Comparison of ENCODE assay signal across 12 cellular contexts in genomic region chr12:118050972-118051910, GRCh38. TPM values are rescaled to one million over a fixed set of nuclear protein-coding genes. Genes with fewer than 3 reads are reported as not detected.
A peak's percentile ranks its signal among the peaks of the same experiment; 100 is the strongest.
DNase-seq lines count a peak whose midpoint lies in the region; ATAC-seq and TF ChIP-seq lines count a peak whose summit lies in the region.
"Had no signal": no experiment of that assay in that cellular context is flagged by ENCODE, and none has a peak within 500 bp of the region (broad histone marks: within the 10 kb centered on the region; RNA-seq: fewer than 3 reads in every experiment).

No MANE protein-coding gene starts in this region.

- peaks cover 12% of the 10 kb centered on the region for H3K36me3 Mint-ChIP-seq in natural killer cell treated with Interleukin-12 subunit alpha and Interleukin-12 subunit beta and Interleukin-15 and Interleukin-18, amount 100 ng/mL, for 72 hours
- H3K36me3 Mint-ChIP-seq in natural killer cell = peaks cover 7% of the 10 kb centered on the region
- peaks cover 35% of the 10 kb centered on the region for H3K36me3 Mint-ChIP-seq in activated naive CD8-positive, alpha-beta T cell treated with anti-CD3 and anti-CD28 coated beads, Interleukin-2, amount 50 U/mL, for 24 hours (ENCODE audit: low read depth)

- TF ChIP-seq POLR2A in erythroblast (IDR thresholded peaks at IDR 0.05; ENCODE audit: low read length) = no peak

- peaks cover 45% of the 10 kb centered on the region for H3K4me1 ChIP-seq in lower lobe of right lung
- peaks cover 38% of the 10 kb centered on the region for H3K4me1 ChIP-seq in upper lobe of right lung

- H3K4me1 Mint-ChIP-seq in natural killer cell treated with Interleukin-12 subunit alpha and Interleukin-12 subunit beta and Interleukin-15 and Interleukin-18, amount 100 ng/mL, for 72 hours (ENCODE audit: low read depth in 2 of 2) = peaks cover 24 to 33% of the 10 kb centered on the region in 2 donors
- H3K4me1 Mint-ChIP-seq in natural killer cell = peaks cover 8 to 20% of the 10 kb centered on the region in 2 donors
- peaks cover 54% of the 10 kb centered on the region for H3K4me1 Mint-ChIP-seq in activated naive CD8-positive, alpha-beta T cell treated with anti-CD3 and anti-CD28 coated beads, Interleukin-2, amount 50 U/mL, for 24 hours

- H3K4me3 ChIP-seq in lower lobe of right lung = no peak overlapping the region
- H3K4me3 ChIP-seq in upper lobe of right lung = no peak overlapping the region

- no peak for TF ChIP-seq CTCF in natural killer cell (IDR thresholded peaks at IDR 0.05)
- no peak for TF ChIP-seq CTCF in lower lobe of right lung (IDR thresholded peaks at IDR 0.05)
- no peak for TF ChIP-seq CTCF in upper lobe of right lung (IDR thresholded peaks at IDR 0.05)

- ATAC-seq in natural killer cell treated with Interleukin-12 subunit alpha and Interleukin-12 subunit beta and Interleukin-15 and Interleukin-18, amount 100 ng/mL, for 72 hours = peak in 1 of 2 donors; percentile 77
- ATAC-seq in natural killer cell = no peak
- ATAC-seq in activated naive CD8-positive, alpha-beta T cell treated with anti-CD3 and anti-CD28 coated beads, Interleukin-2, amount 50 U/mL, for 24 hours = no peak
- ATAC-seq in lower lobe of right lung = no peak
- ATAC-seq in upper lobe of right lung = no peak

- no peaks in the 10 kb centered on the region for H3K27me3 ChIP-seq in lower lobe of right lung (ENCODE audit: low read depth)
- no peaks in the 10 kb centered on the region for H3K27me3 ChIP-seq in upper lobe of right lung

- DNase-seq in natural killer cell treated with Interleukin-12 subunit alpha and Interleukin-12 subunit beta and Interleukin-15 and Interleukin-18, amount 100 ng/mL, for 72 hours (ENCODE audit: low spot score) = no peak
- DNase-seq in natural killer cell (no peak), lower lobe of right lung (no peak), upper lobe of right lung (no peak), erythroblast (lab: John Stamatoyannopoulos, UW) (no peak), amniotic stem cell (lab: John Stamatoyannopoulos, UW) (no peak), NCI-H1930 (lab: John Stamatoyannopoulos, UW) (no peak)
- DNase-seq in activated naive CD8-positive, alpha-beta T cell treated with anti-CD3 and anti-CD28 coated beads, Interleukin-2, amount 50 U/mL, for 24 hours = no peak
- DNase-seq: activated CD4-positive, CD25-positive, alpha-beta regulatory T cell; CD4-positive, CD25-positive, alpha-beta regulatory T cell; NCI-H510A; SIG-M5 had no signal

- peaks cover 57% of the 10 kb centered on the region for H3K36me3 ChIP-seq in lower lobe of right lung
- peaks cover 49% of the 10 kb centered on the region for H3K36me3 ChIP-seq in upper lobe of right lung

- peak overlapping the region; percentile 24 for H3K4me3 Mint-ChIP-seq in natural killer cell treated with Interleukin-12 subunit alpha and Interleukin-12 subunit beta and Interleukin-15 and Interleukin-18, amount 100 ng/mL, for 72 hours
- H3K4me3 Mint-ChIP-seq in natural killer cell = no peak overlapping the region
- no peak overlapping the region for H3K4me3 Mint-ChIP-seq in activated naive CD8-positive, alpha-beta T cell treated with anti-CD3 and anti-CD28 coated beads, Interleukin-2, amount 50 U/mL, for 24 hours

- intact Hi-C loops in natural killer cell (cut with micrococcal nuclease) = no loop called here
- intact Hi-C loops in lower lobe of right lung (cut with DNase I) = no loop called here
- intact Hi-C loops in upper lobe of right lung (cut with DNase I) = no loop called here

- H3K9me3 ChIP-seq in lower lobe of right lung (no peaks in the 10 kb centered on the region), upper lobe of right lung (no peaks in the 10 kb centered on the region)

- peak overlapping the region; percentile 55 to 80 for H3K27ac Mint-ChIP-seq in natural killer cell treated with Interleukin-12 subunit alpha and Interleukin-12 subunit beta and Interleukin-15 and Interleukin-18, amount 100 ng/mL, for 72 hours
- no peak overlapping the region for H3K27ac Mint-ChIP-seq in natural killer cell
- H3K27ac Mint-ChIP-seq in activated naive CD8-positive, alpha-beta T cell treated with anti-CD3 and anti-CD28 coated beads, Interleukin-2, amount 50 U/mL, for 24 hours = peak overlapping the region; percentile 88

- H3K27ac ChIP-seq in lower lobe of right lung (peak overlapping the region; percentile 50), upper lobe of right lung (peak overlapping the region; percentile 32)

- no peaks in the 10 kb centered on the region for H3K9me3 Mint-ChIP-seq in natural killer cell treated with Interleukin-12 subunit alpha and Interleukin-12 subunit beta and Interleukin-15 and Interleukin-18, amount 100 ng/mL, for 72 hours
- no peaks in the 10 kb centered on the region for H3K9me3 Mint-ChIP-seq in natural killer cell
- no peaks in the 10 kb centered on the region for H3K9me3 Mint-ChIP-seq in activated naive CD8-positive, alpha-beta T cell treated with anti-CD3 and anti-CD28 coated beads, Interleukin-2, amount 50 U/mL, for 24 hours

- no peaks in the 10 kb centered on the region for H3K27me3 Mint-ChIP-seq in natural killer cell treated with Interleukin-12 subunit alpha and Interleukin-12 subunit beta and Interleukin-15 and Interleukin-18, amount 100 ng/mL, for 72 hours
- no peaks in the 10 kb centered on the region for H3K27me3 Mint-ChIP-seq in natural killer cell (ENCODE audit: low read depth in 2 of 2)
- no peaks in the 10 kb centered on the region for H3K27me3 Mint-ChIP-seq in activated naive CD8-positive, alpha-beta T cell treated with anti-CD3 and anti-CD28 coated beads, Interleukin-2, amount 50 U/mL, for 24 hours
- H3K27me3 Mint-ChIP-seq: CD4-positive, CD25-positive, alpha-beta regulatory T cell had no signal

RNA-seq across cellular contexts. Expression of gene WSB2, which starts 9.7 kb away (rescaled TPM):
- 10 to 100 TPM; 52.3 to 62.0 TPM for total RNA-seq in natural killer cell treated with Interleukin-12 subunit alpha and Interleukin-12 subunit beta and Interleukin-15 and Interleukin-18, amount 100 ng/mL, for 72 hours
- 10 to 100 TPM; 25.5 to 29.5 (median 28.8) TPM for total RNA-seq in natural killer cell
- total RNA-seq in lower lobe of right lung = 75.1 TPM
- total RNA-seq in upper lobe of right lung = 89.1 TPM

RNA-seq across cellular contexts. Expression of gene RFC5, which starts 34.7 kb away (rescaled TPM):
- 10 to 100 TPM; 34.8 to 62.4 TPM for total RNA-seq in natural killer cell treated with Interleukin-12 subunit alpha and Interleukin-12 subunit beta and Interleukin-15 and Interleukin-18, amount 100 ng/mL, for 72 hours
- 10 to 100 TPM; 11.9 to 19.6 (median 15.8) TPM for total RNA-seq in natural killer cell
- total RNA-seq in lower lobe of right lung = 7.3 TPM
- 8.0 TPM for total RNA-seq in upper lobe of right lung

RNA-seq across cellular contexts. Expression of gene VSIG10, which starts 52.6 kb away (rescaled TPM):
- total RNA-seq in natural killer cell treated with Interleukin-12 subunit alpha and Interleukin-12 subunit beta and Interleukin-15 and Interleukin-18, amount 100 ng/mL, for 72 hours = 1 to 10 TPM; 2.6 to 7.3 TPM
- total RNA-seq in natural killer cell (1 to 10 TPM in 1 of 3 donors, under 1 TPM in 2; 0.56 to 2.2 (median 0.75) TPM), lower lobe of right lung (51.7 TPM), upper lobe of right lung (52.4 TPM)

Comparison
In these comparisons a context has a peak if more than half of its experiments do, and no peak if none do; other contexts are left out.
1. H3K27ac Mint-ChIP-seq: peak in natural killer cell treated with Interleukin-12 subunit alpha and Interleukin-12 subunit beta and Interleukin-15 and Interleukin-18, amount 100 ng/mL, for 72 hours (2 of 2) and activated naive CD8-positive, alpha-beta T cell treated with anti-CD3 and anti-CD28 coated beads, Interleukin-2, amount 50 U/mL, for 24 hours (single experiment); none in natural killer cell (0 of 2).